8 cellular contexts compared by ENCODE assay signal in genomic region chr10:11113156-11113555, GRCh38.
DNase-seq lines count a peak whose midpoint lies in the region; ATAC-seq, FAIRE-seq and TF ChIP-seq lines count a peak whose summit lies in the region.

No MANE protein-coding gene starts in this region.

- peak; percentile 66 for TF ChIP-seq CTCF in DND-41 (IDR thresholded peaks at IDR 0.05; ENCODE audit: borderline replicate concordance, extremely low read depth, low read length, poor library complexity, severe bottlenecking)
- peak; percentile 10 for TF ChIP-seq CTCF in NB4 (IDR thresholded peaks at IDR 0.05; ENCODE audit: low read depth, low read length)

- FAIRE-seq in GM19239 (lab: Jason Lieb, UNC), result peak; percentile 80

- ATAC-seq in DND-41 (ENCODE audit: insufficient read depth, low read depth), result peak; percentile 80; the same call in 2 of the 3 replicates

- DNase-seq in DND-41, result peak; percentile 25
- peak; percentile 10 for DNase-seq in GM19239 (ENCODE audit: insufficient read length, low spot score)
- peak; percentile 25 for DNase-seq in NB4 (ENCODE audit: low read depth)
- peak; percentile 30 for DNase-seq in germinal center (ENCODE audit: low spot score)
- DNase-seq in amniotic stem cell (lab: John Stamatoyannopoulos, UW), result no peak
- no peak for DNase-seq in retina
- no peak for DNase-seq in DMS153 treated with DMSO at 0.1 percent for 48 hours (lab: John Stamatoyannopoulos, UW; ENCODE audit: unreplicated experiment)
- DNase-seq in NCI-H2107 treated with DMSO at 0.1 percent for 48 hours (lab: John Stamatoyannopoulos, UW; ENCODE audit: unreplicated experiment), result no peak

- H3K27me3 ChIP-seq in DND-41 (ENCODE audit: insufficient read depth, low read length, poor library complexity), result no peaks in the 10 kb centered on the region

- no peak overlapping the region for H3K9ac ChIP-seq in DND-41 (ENCODE audit: low read depth, low read length)

- no peaks in the 10 kb centered on the region for H3K9me3 ChIP-seq in DND-41 (ENCODE audit: insufficient read depth, low read length, severe bottlenecking)

- no peaks in the 10 kb centered on the region for H3K36me3 ChIP-seq in DND-41 (ENCODE audit: insufficient read depth, low read length)

- H3K4me3 ChIP-seq in DND-41 (ENCODE audit: low read depth in 1 of 2, low read length in 2 of 2), result no peak overlapping the region
- H3K4me3 ChIP-seq in NB4 (ENCODE audit: low read depth, low read length), result no peak overlapping the region

- no peak overlapping the region for H3K4me2 ChIP-seq in DND-41 (ENCODE audit: insufficient read depth, low read length)

- H4K20me1 ChIP-seq in DND-41 (ENCODE audit: insufficient read depth, low read length), result no peaks in the 10 kb centered on the region

- no peaks in the 10 kb centered on the region for H3K4me1 ChIP-seq in DND-41 (ENCODE audit: insufficient read depth, low read length)

- TF ChIP-seq POLR2A in NB4 (IDR thresholded peaks at IDR 0.05; ENCODE audit: extremely low read depth, insufficient read length), result no peak

- H3K79me2 ChIP-seq in DND-41 (ENCODE audit: insufficient read depth, low read length), result no peaks in the 10 kb centered on the region

- H3K27ac ChIP-seq in DND-41 (ENCODE audit: low read length), result no peak overlapping the region

- H2AFZ ChIP-seq in DND-41 (ENCODE audit: low read depth, low read length), result no peak overlapping the region

Comparison
In these comparisons a context has a peak if more than half of its experiments do, and no peak if none do; other contexts are left out.
1. DNase-seq: peak in DND-41 (single experiment), GM19239 (single experiment), NB4 (single experiment) and germinal center (single experiment); none in amniotic stem cell (single experiment), retina (single experiment), DMS153 treated with DMSO at 0.1 percent for 48 hours (single experiment) and NCI-H2107 treated with DMSO at 0.1 percent for 48 hours (single experiment).